Comparison of ENCODE assay signal across 13 cellular contexts in the genomic region with DNA sequence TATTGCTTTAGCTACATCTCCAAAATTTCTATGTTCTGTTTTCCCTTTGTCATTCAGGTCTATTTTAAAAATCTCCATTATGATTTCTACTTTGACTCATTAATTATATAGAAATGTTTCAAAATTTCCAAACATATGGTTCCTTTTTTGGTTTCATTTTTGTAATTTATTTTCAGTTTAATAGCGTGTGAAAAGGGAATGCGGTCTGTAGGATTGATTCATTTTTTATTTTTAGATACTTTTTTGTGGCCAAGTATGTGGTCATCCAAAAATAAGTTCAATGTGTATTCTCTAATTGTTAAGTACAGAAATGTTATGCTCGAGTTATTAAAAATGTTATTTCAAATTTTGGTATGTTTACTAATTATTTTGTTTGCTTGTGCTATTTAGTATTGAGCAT.
DNase-seq lines count a peak whose midpoint lies in the region; ATAC-seq and TF ChIP-seq lines count a peak whose summit lies in the region.
"Had no signal": no experiment of that assay in that cellular context is flagged by ENCODE, and none has a peak within 500 bp of the region (broad histone marks: within the 10 kb centered on the region; RNA-seq: fewer than 3 reads in every experiment).

No MANE protein-coding gene starts in this region.

- H3K4me3 ChIP-seq in fibroblast of the aortic adventitia (ENCODE audit: low read depth, low read length) (no peak overlapping the region), upper lobe of left lung (no peak overlapping the region)
- H3K4me3 ChIP-seq: skin epidermis had no signal

- no peaks in the 10 kb centered on the region for H3K36me3 Mint-ChIP-seq in CD4-positive, alpha-beta T cell (ENCODE audit: low read depth)
- H3K36me3 Mint-ChIP-seq: brain, naive B cell had no signal

- DNase-seq in EH (ENCODE audit: low read depth): peak; percentile 65
- peak; percentile 43 for DNase-seq in LHCN-M2 (ENCODE audit: low read depth)
- peak; percentile 60 for DNase-seq in fibroblast of the aortic adventitia (ENCODE audit: low read depth)
- no peak for DNase-seq in ureter (ENCODE audit: low spot score)
- DNase-seq in caudate nucleus (lab: John Stamatoyannopoulos, UW): no peak
- DNase-seq in CD4-positive, alpha-beta T cell: no peak
- no peak for DNase-seq in upper lobe of left lung
- DNase-seq: activated T-cell treated with anti-CD3 and anti-CD28 coated beads, Interleukin-2, amount 50 U/mL, for 48 hours; naive B cell; NCI-H446 had no signal

- TF ChIP-seq EP300 in upper lobe of left lung (IDR thresholded peaks at IDR 0.05): no peak

- no peaks in the 10 kb centered on the region for H3K27me3 Mint-ChIP-seq in CD4-positive, alpha-beta T cell
- H3K27me3 Mint-ChIP-seq: naive B cell had no signal

- no peaks in the 10 kb centered on the region for H3K27me3 ChIP-seq in CD4-positive, alpha-beta T cell (ENCODE audit: control insufficient read depth, insufficient read depth, low read length)
- no peaks in the 10 kb centered on the region for H3K27me3 ChIP-seq in upper lobe of left lung

- POLR2A ChIA-PET in CD4-positive, alpha-beta T cell (lab: Charles Lee): interaction anchor here (0.6 kb wide), 1 partner anchor 169 kb away, joined by 3 read pairs; no protein-coding TSS in a partner anchor

- no peaks in the 10 kb centered on the region for H3K4me1 ChIP-seq in upper lobe of left lung

- no peaks in the 10 kb centered on the region for H3K9me3 ChIP-seq in CD4-positive, alpha-beta T cell (ENCODE audit: control insufficient read depth, low read length)
- no peaks in the 10 kb centered on the region for H3K9me3 ChIP-seq in upper lobe of left lung

- intact Hi-C loops in CD4-positive, alpha-beta T cell (cut with DNase I, micrococcal nuclease): no loop called here

- H3K9me3 Mint-ChIP-seq in CD4-positive, alpha-beta T cell: no peaks in the 10 kb centered on the region
- H3K9me3 Mint-ChIP-seq: brain had no signal

- ATAC-seq in GM21528 (IDR thresholded peaks at IDR 0.05; ENCODE audit: low FRiP score, unreplicated experiment) (peak; percentile 46), upper lobe of left lung (ENCODE audit: low FRiP score in 2 of 2) (no peak)
- no peak for ATAC-seq in CD4-positive, alpha-beta T cell (ENCODE audit: poor library complexity)

- 48 to 51% methylated on average over 3 of the region's 3 CpGs for WGBS in upper lobe of left lung, 2 donors

- no peak overlapping the region for H3K4me3 Mint-ChIP-seq in CD4-positive, alpha-beta T cell
- H3K4me3 Mint-ChIP-seq: brain had no signal

- no peak overlapping the region for H3K27ac ChIP-seq in caudate nucleus (ENCODE audit: low read depth, low read length)
- no peak overlapping the region for H3K27ac ChIP-seq in CD4-positive, alpha-beta T cell (ENCODE audit: low read depth, low read length)
- no peak overlapping the region for H3K27ac ChIP-seq in upper lobe of left lung

- H3K4me1 Mint-ChIP-seq in CD4-positive, alpha-beta T cell (ENCODE audit: low read depth): no peaks in the 10 kb centered on the region
- H3K4me1 Mint-ChIP-seq: brain had no signal

- H3K27ac Mint-ChIP-seq in CD4-positive, alpha-beta T cell: no peak overlapping the region
- H3K27ac Mint-ChIP-seq: brain, naive B cell had no signal

- TF ChIP-seq POLR2A in upper lobe of left lung (IDR thresholded peaks at IDR 0.05): no peak

- H3K36me3 ChIP-seq in upper lobe of left lung: no peaks in the 10 kb centered on the region

- TF ChIP-seq CTCF in fibroblast of the aortic adventitia (IDR thresholded peaks at IDR 0.05; ENCODE audit: insufficient read depth, low read length) (no peak), upper lobe of left lung (IDR thresholded peaks at IDR 0.05) (no peak)
- TF ChIP-seq CTCF in CD4-positive, alpha-beta T cell (IDR thresholded peaks at IDR 0.05): no peak

- CTCF ChIA-PET in CD4-positive, alpha-beta T cell (lab: Charles Lee): no interaction called here

Comparison
In these comparisons a context has a peak if more than half of its experiments do, and no peak if none do; other contexts are left out.
1. DNase-seq: peak in EH (single experiment), LHCN-M2 (single experiment) and fibroblast of the aortic adventitia (single experiment); none in ureter (single experiment), caudate nucleus (0 of 61), CD4-positive, alpha-beta T cell (0 of 10) and upper lobe of left lung (0 of 2).